8 cellular contexts compared by ENCODE assay signal in genomic region chr9:85716031-85716877, GRCh38. TPM values are rescaled to one million over a fixed set of nuclear protein-coding genes. Genes with fewer than 3 reads are reported as not detected.
A peak's percentile ranks its signal among the peaks of the same experiment; 100 is the strongest.
DNase-seq lines count a peak whose midpoint lies in the region; ATAC-seq and TF ChIP-seq lines count a peak whose summit lies in the region.

No MANE protein-coding gene starts in this region.

- H3K36me3 Mint-ChIP-seq in CD8-positive, alpha-beta T cell: peaks cover 18% of the 10 kb centered on the region
- H3K36me3 Mint-ChIP-seq in activated T-helper 1 cell treated with anti-CD3 and anti-CD28 coated beads, Interleukin-12 subunit alpha, Interleukin-12 subunit beta, Interleukin-2, Interleukin-4 antibody, amounts not matched to agents 30 ng/mL and 10 ng/mL and 1 ng/mL, durations not matched to agents 14 hours and 24 hours and 36 hours (ENCODE audit: low read depth): peaks cover 9% of the 10 kb centered on the region

- H3K9me3 ChIP-seq in CD8-positive, alpha-beta T cell (ENCODE audit: low read length): no peaks in the 10 kb centered on the region

- H3K27ac Mint-ChIP-seq in CD8-positive, alpha-beta T cell: peak overlapping the region; percentile 79
- peak overlapping the region; percentile 57 for H3K27ac Mint-ChIP-seq in activated T-helper 1 cell treated with anti-CD3 and anti-CD28 coated beads, Interleukin-12 subunit alpha, Interleukin-12 subunit beta, Interleukin-2, Interleukin-4 antibody, amounts not matched to agents 30 ng/mL and 10 ng/mL and 1 ng/mL, durations not matched to agents 14 hours and 24 hours and 36 hours

- no peak overlapping the region for H3K4me3 ChIP-seq in CD8-positive, alpha-beta T cell (ENCODE audit: low read depth, low read length)

- peaks cover 15% of the 10 kb centered on the region for H3K4me1 ChIP-seq in CD8-positive, alpha-beta T cell (ENCODE audit: insufficient read depth, low read length)

- H3K9me3 Mint-ChIP-seq in CD8-positive, alpha-beta T cell: peaks cover 2% of the 10 kb centered on the region
- peaks cover 8% of the 10 kb centered on the region for H3K9me3 Mint-ChIP-seq in activated T-helper 1 cell treated with anti-CD3 and anti-CD28 coated beads, Interleukin-12 subunit alpha, Interleukin-12 subunit beta, Interleukin-2, Interleukin-4 antibody, amounts not matched to agents 30 ng/mL and 10 ng/mL and 1 ng/mL, durations not matched to agents 14 hours and 24 hours and 36 hours

- ATAC-seq in CD8-positive, alpha-beta T cell: peak; percentile 20
- ATAC-seq in GM19351 (IDR thresholded peaks at IDR 0.05; ENCODE audit: unreplicated experiment) (peak; percentile 71), HG03342 (IDR thresholded peaks at IDR 0.05; ENCODE audit: unreplicated experiment) (peak; percentile 69)

- peaks cover 57% of the 10 kb centered on the region for H3K4me1 Mint-ChIP-seq in CD8-positive, alpha-beta T cell (ENCODE audit: low read depth)
- peaks cover 12% of the 10 kb centered on the region for H3K4me1 Mint-ChIP-seq in activated T-helper 1 cell treated with anti-CD3 and anti-CD28 coated beads, Interleukin-12 subunit alpha, Interleukin-12 subunit beta, Interleukin-2, Interleukin-4 antibody, amounts not matched to agents 30 ng/mL and 10 ng/mL and 1 ng/mL, durations not matched to agents 14 hours and 24 hours and 36 hours (ENCODE audit: low read depth)

- TF ChIP-seq CTCF in CD8-positive, alpha-beta T cell (IDR thresholded peaks at IDR 0.05): no peak

- H3K27me3 ChIP-seq in CD8-positive, alpha-beta T cell (ENCODE audit: insufficient read depth, low read length): no peaks in the 10 kb centered on the region

- H3K27me3 Mint-ChIP-seq in CD8-positive, alpha-beta T cell (ENCODE audit: low read depth): no peaks in the 10 kb centered on the region
- H3K27me3 Mint-ChIP-seq in activated T-helper 1 cell treated with anti-CD3 and anti-CD28 coated beads, Interleukin-12 subunit alpha, Interleukin-12 subunit beta, Interleukin-2, Interleukin-4 antibody, amounts not matched to agents 30 ng/mL and 10 ng/mL and 1 ng/mL, durations not matched to agents 14 hours and 24 hours and 36 hours (ENCODE audit: insufficient read depth): no peaks in the 10 kb centered on the region

- intact Hi-C loops in CD8-positive, alpha-beta T cell (cut with DNase I, micrococcal nuclease): loop anchor here in 1 of 2 experiments (2.0 kb wide), 1 partner anchor 15 kb away; no protein-coding TSS in a partner anchor
- intact Hi-C loops in activated T-helper 1 cell treated with anti-CD3 and anti-CD28 coated beads, Interleukin-12 subunit alpha, Interleukin-12 subunit beta, Interleukin-2, Interleukin-4 antibody, amounts not matched to agents 30 ng/mL and 10 ng/mL and 1 ng/mL, durations not matched to agents 14 hours and 24 hours and 36 hours (cut with micrococcal nuclease): no loop called here
- intact Hi-C loops in posterior cingulate gyrus (cut with DNase I): no loop called here

- POLR2A ChIA-PET in CD8-positive, alpha-beta T cell (lab: Charles Lee): interaction anchor here (1.2 to 1.4 kb wide), 2 partner anchors 18 to 25 kb away, joined by 3 read pairs; no protein-coding TSS in a partner anchor

- DNase-seq in CD8-positive, alpha-beta T cell: no peak
- no peak for DNase-seq in activated T-helper 1 cell treated with anti-CD3 and anti-CD28 coated beads, Interleukin-12 subunit alpha, Interleukin-12 subunit beta, Interleukin-2, Interleukin-4 antibody, amounts not matched to agents 30 ng/mL and 10 ng/mL and 1 ng/mL, durations not matched to agents 14 hours and 24 hours and 36 hours (ENCODE audit: low spot score)
- no peak for DNase-seq in islet precursor cell
- DNase-seq in posterior cingulate gyrus: no peak
- no peak for DNase-seq in globus pallidus (ENCODE audit: low spot score)
- DNase-seq in amniotic stem cell (lab: John Stamatoyannopoulos, UW): no peak

- H3K36me3 ChIP-seq in CD8-positive, alpha-beta T cell (ENCODE audit: insufficient read depth, low read length): no peaks in the 10 kb centered on the region

- no peak overlapping the region for H3K27ac ChIP-seq in CD8-positive, alpha-beta T cell (ENCODE audit: low read depth, low read length)

- H3K4me3 Mint-ChIP-seq in CD8-positive, alpha-beta T cell: peak overlapping the region; percentile 4
- H3K4me3 Mint-ChIP-seq in activated T-helper 1 cell treated with anti-CD3 and anti-CD28 coated beads, Interleukin-12 subunit alpha, Interleukin-12 subunit beta, Interleukin-2, Interleukin-4 antibody, amounts not matched to agents 30 ng/mL and 10 ng/mL and 1 ng/mL, durations not matched to agents 14 hours and 24 hours and 36 hours: no peak overlapping the region

- CTCF ChIA-PET in CD8-positive, alpha-beta T cell (lab: Charles Lee): interaction anchor here (0.8 to 1.9 kb wide), 6 partner anchors 11 to 26 kb away, joined by 3 to 7 read pairs (median 3); partner anchors contain the start of gene AGTPBP1

RNA-seq across cellular contexts. Expression of gene AGTPBP1, which starts 25.5 kb away (rescaled TPM):
- 10 to 100 TPM; 58.3 to 58.4 TPM for total RNA-seq in CD8-positive, alpha-beta T cell
- total RNA-seq in activated T-helper 1 cell treated with anti-CD3 and anti-CD28 coated beads, Interleukin-12 subunit alpha, Interleukin-12 subunit beta, Interleukin-2, Interleukin-4 antibody, amounts not matched to agents 30 ng/mL and 10 ng/mL and 1 ng/mL, durations not matched to agents 14 hours and 24 hours and 36 hours: 23.5 and 26.2 TPM in 2 replicates

Comparison
In these comparisons a context has a peak if more than half of its experiments do, and no peak if none do; other contexts are left out.
1. ATAC-seq: peak in every context shown above with its lines; median percentile 71 in GM19351; 69 in HG03342; 20 in CD8-positive, alpha-beta T cell.